Comparison of ENCODE assay signal across 8 cellular contexts in genomic region chr20:13119583-13119982, GRCh38.
DNase-seq lines count a peak whose midpoint lies in the region; ATAC-seq and TF ChIP-seq lines count a peak whose summit lies in the region.

No MANE protein-coding gene starts in this region.

- peaks cover 0 to 5% of the 10 kb centered on the region in 2 donors for H3K27me3 Mint-ChIP-seq in CD8-positive, alpha-beta memory T cell

- no peak overlapping the region for H2BK120ac ChIP-seq in neuronal stem cell (ENCODE audit: low read depth, low read length)

- no peak overlapping the region for H3K14ac ChIP-seq in neuronal stem cell (ENCODE audit: low read length)

- H3K4ac ChIP-seq in neuronal stem cell (ENCODE audit: low read length), result no peak overlapping the region

- no peaks in the 10 kb centered on the region for H3K9me3 ChIP-seq in CD8-positive, alpha-beta memory T cell (ENCODE audit: low read length)
- no peaks in the 10 kb centered on the region for H3K9me3 ChIP-seq in neuronal stem cell (replicated peaks in 1 of 2; ENCODE audit: control insufficient read depth in 2 of 2, insufficient read depth in 1 of 2, low read depth in 1 of 2, low read length in 2 of 2)

- no peaks in the 10 kb centered on the region for H3K27me3 ChIP-seq in CD8-positive, alpha-beta memory T cell (ENCODE audit: insufficient read depth, low read length, poor library complexity, severe bottlenecking)
- no peaks in the 10 kb centered on the region for H3K27me3 ChIP-seq in neuronal stem cell (ENCODE audit: control insufficient read depth in 3 of 3, insufficient read depth in 3 of 3, low read depth in 1 of 3, low read length in 3 of 3)

- H2AFZ ChIP-seq in neuronal stem cell (ENCODE audit: low read length), result no peak overlapping the region

- no peak overlapping the region for H3K9ac ChIP-seq in neuronal stem cell (ENCODE audit: low read depth, low read length, poor library complexity)

- no peak overlapping the region for H3K4me2 ChIP-seq in neuronal stem cell (ENCODE audit: insufficient read depth, low read length, poor library complexity, severe bottlenecking)

- H2BK12ac ChIP-seq in neuronal stem cell (ENCODE audit: low read length), result no peak overlapping the region

- no peaks in the 10 kb centered on the region for H3K9me3 Mint-ChIP-seq in CD8-positive, alpha-beta memory T cell

- H4K8ac ChIP-seq in neuronal stem cell (ENCODE audit: low read depth, low read length), result no peak overlapping the region

- H3K4me3 ChIP-seq in CD8-positive, alpha-beta memory T cell (ENCODE audit: low read length), result no peak overlapping the region
- H3K4me3 ChIP-seq in fibroblast of the aortic adventitia (ENCODE audit: low read depth, low read length) (no peak overlapping the region), neuronal stem cell (ENCODE audit: low read length in 2 of 2) (no peak overlapping the region)

- CTCF ChIA-PET in CD8-positive, alpha-beta memory T cell (lab: Charles Lee), result interaction anchor here (1.0 to 4.2 kb wide), 9 partner anchors 9 to 652 kb away, joined by 3 to 35 read pairs (median 4); no protein-coding TSS in a partner anchor

- no peak overlapping the region for H2BK15ac ChIP-seq in neuronal stem cell (ENCODE audit: low read length)

- no peaks in the 10 kb centered on the region for H3K79me1 ChIP-seq in neuronal stem cell (ENCODE audit: low read depth, low read length)

- no peaks in the 10 kb centered on the region for H3K4me1 Mint-ChIP-seq in CD8-positive, alpha-beta memory T cell

- no peaks in the 10 kb centered on the region for H3K36me3 Mint-ChIP-seq in CD8-positive, alpha-beta memory T cell

- no peak overlapping the region for H2AK5ac ChIP-seq in neuronal stem cell (ENCODE audit: low read depth, low read length)

- no CpG with 5 or more reads among the region's 6 CpGs for WGBS in neuronal stem cell (ENCODE audit: extremely low coverage in 2 of 2, insufficient read length in 2 of 2, insufficient replicate concordance in 1 of 2), 2 donors

- H3K36me3 ChIP-seq in CD8-positive, alpha-beta memory T cell (ENCODE audit: insufficient read depth, low read length), result no peaks in the 10 kb centered on the region
- no peaks in the 10 kb centered on the region for H3K36me3 ChIP-seq in neuronal stem cell (replicated peaks in 1 of 2; ENCODE audit: control insufficient read depth in 2 of 2, insufficient read depth in 2 of 2, low read length in 2 of 2)

- no peaks in the 10 kb centered on the region for H3K4me1 ChIP-seq in CD8-positive, alpha-beta memory T cell (ENCODE audit: insufficient read depth, low read length)
- no peaks in the 10 kb centered on the region for H3K4me1 ChIP-seq in neuronal stem cell (ENCODE audit: control insufficient read depth in 2 of 2, insufficient read depth in 1 of 2, low read depth in 1 of 2, low read length in 2 of 2)

- H3K27ac Mint-ChIP-seq in CD8-positive, alpha-beta memory T cell, result no peak overlapping the region

- H3K27ac ChIP-seq in CD8-positive, alpha-beta memory T cell (ENCODE audit: low read depth, low read length), result no peak overlapping the region
- no peak overlapping the region for H3K27ac ChIP-seq in neuronal stem cell (replicated peaks; ENCODE audit: low read length)

- POLR2A ChIA-PET in CD8-positive, alpha-beta memory T cell (lab: Charles Lee), result interaction anchor here (0.6 kb wide), 1 partner anchor 102 kb away, joined by 4 read pairs; the partner anchor contains the start of gene ISM1

- peak; percentile 66 for ATAC-seq in HG03457 (IDR thresholded peaks at IDR 0.05; ENCODE audit: unreplicated experiment)

- H4K91ac ChIP-seq in neuronal stem cell (ENCODE audit: low read depth, low read length, poor library complexity), result no peak overlapping the region

- no peak overlapping the region for H3K18ac ChIP-seq in neuronal stem cell (ENCODE audit: low read length)

- H3K23ac ChIP-seq in neuronal stem cell (ENCODE audit: low read depth, low read length, poor library complexity), result no peak overlapping the region

- TF ChIP-seq CTCF in fibroblast of the aortic adventitia (IDR thresholded peaks at IDR 0.05; ENCODE audit: insufficient read depth, low read length), result peak; percentile 93

- no peak overlapping the region for H3K4me3 Mint-ChIP-seq in CD8-positive, alpha-beta memory T cell

- DNase-seq in CD8-positive, alpha-beta memory T cell, result peak in 3 of 5 donors; percentile 43 to 58 (median 45)
- DNase-seq in GM19238 (ENCODE audit: insufficient read length, low spot score) (peak; percentile 10), NCI-H748 (lab: John Stamatoyannopoulos, UW; ENCODE audit: unreplicated experiment) (peak; percentile 88), activated T-cell treated with anti-CD3 and anti-CD28 coated beads for 24 hours (ENCODE audit: low read depth) (peak; percentile 37), fibroblast of the aortic adventitia (ENCODE audit: low read depth) (peak; percentile 74), neuronal stem cell (ENCODE audit: low spot score) (peak; percentile 76), mesenteric fat pad (ENCODE audit: low spot score) (no peak)

- no peak overlapping the region for H2BK5ac ChIP-seq in neuronal stem cell (ENCODE audit: low read length)
